Comparison of ENCODE assay signal across 8 cellular contexts in the genomic region with DNA sequence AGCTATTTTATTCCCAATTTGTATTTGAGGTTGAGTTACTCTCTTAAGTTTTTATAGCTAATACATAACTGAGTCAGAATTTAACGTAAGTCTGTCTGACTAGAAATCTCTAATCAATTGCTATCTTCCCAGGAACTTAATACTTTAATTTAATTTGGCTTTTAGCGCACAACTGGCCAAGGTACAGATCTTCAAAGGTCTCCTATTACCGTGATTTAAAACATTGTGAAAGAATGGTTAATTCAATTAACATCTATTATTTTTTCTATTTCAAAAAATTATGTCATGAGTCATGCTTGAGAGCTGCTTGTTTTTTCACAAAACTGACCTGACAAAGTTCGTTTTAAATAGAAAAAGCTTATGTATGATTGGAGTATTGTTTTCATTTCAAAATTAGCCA. TPM values are rescaled to one million over a fixed set of nuclear protein-coding genes. Genes with fewer than 3 reads are reported as not detected.
"Had no signal": no experiment of that assay in that cellular context is flagged by ENCODE, and none has a peak within 500 bp of the region (broad histone marks: within the 10 kb centered on the region; RNA-seq: fewer than 3 reads in every experiment).

No MANE protein-coding gene starts in this region.

- H3K27ac ChIP-seq: HL-60 had no signal

- DNase-seq: H9, HCEC 1CT, HFFc6, IMR-90 had no signal

- H3K4me2 ChIP-seq: GM23338 had no signal

- H3K9me3 Mint-ChIP-seq: GM23338, H9, HFFc6 had no signal

- ATAC-seq: GM23338 had no signal

- H3K4me3 ChIP-seq: GM23338, K562 had no signal

- H3K4me3 Mint-ChIP-seq: GM23338, H9, HFFc6 had no signal

- H3K27ac Mint-ChIP-seq: GM23338, H9, HFFc6 had no signal

RNA-seq across cellular contexts. Expression of a gene that starts 49.9 kb away (rescaled TPM):
- total RNA-seq: GM23338, H1, H9, HFFc6 had no signal
- polyA plus RNA-seq: GM23338, H1 had no signal
